In the genomic region with DNA sequence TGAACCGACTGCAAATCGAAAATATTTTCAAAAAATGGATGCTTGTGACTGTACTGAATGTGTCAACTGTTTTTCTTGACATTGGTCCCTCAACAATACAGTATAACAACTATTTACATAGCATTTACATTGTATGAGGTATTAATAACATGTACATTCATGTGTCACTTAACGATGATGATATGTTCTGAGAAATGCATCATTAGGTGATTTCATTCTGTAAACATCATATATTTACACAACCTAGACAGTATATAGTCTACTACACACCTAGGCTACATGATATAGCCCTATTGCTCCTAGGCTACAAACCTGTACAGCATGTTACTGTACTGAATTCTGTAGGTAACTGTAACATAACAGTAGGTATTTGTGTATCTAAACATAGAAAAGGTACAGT, we compare ENCODE assay signal across 13 cellular contexts. TPM values are rescaled to one million over a fixed set of nuclear protein-coding genes. Genes with fewer than 3 reads are reported as not detected.
A peak's percentile ranks its signal among the peaks of the same experiment; 100 is the strongest.
DNase-seq lines count a peak whose midpoint lies in the region; FAIRE-seq and TF ChIP-seq lines count a peak whose summit lies in the region.
"Had no signal": no experiment of that assay in that cellular context is flagged by ENCODE, and none has a peak within 500 bp of the region (broad histone marks: within the 10 kb centered on the region; RNA-seq: fewer than 3 reads in every experiment).

No MANE protein-coding gene starts in this region.

- no peak overlapping the region for H2AK5ac ChIP-seq in mesendoderm (ENCODE audit: low read length)

- no peak overlapping the region for H3K4me3 ChIP-seq in GM23248
- H3K4me3 ChIP-seq in astrocyte (ENCODE audit: insufficient read depth, low read depth, low read length), result no peak overlapping the region
- H3K4me3 ChIP-seq in mesendoderm (ENCODE audit: low read length), result no peak overlapping the region
- H3K4me3 ChIP-seq: HAP-1 had no signal

- no peaks in the 10 kb centered on the region for H3K79me1 ChIP-seq in mesendoderm (ENCODE audit: low read length)

- H4K20me1 ChIP-seq in GM23248 (ENCODE audit: insufficient read depth), result 0 out of 2 replicates have a peak, but pooled peaks cover 3% of the 10 kb centered on the region
- H4K20me1 ChIP-seq in astrocyte (ENCODE audit: insufficient read depth, low read length), result peaks cover 4% of the 10 kb centered on the region

- H3K9me2 ChIP-seq in GM23248 (ENCODE audit: insufficient read depth), result no peaks in the 10 kb centered on the region

- H3K4me3 Mint-ChIP-seq in astrocyte (ENCODE audit: unreplicated experiment), result no peak overlapping the region
- H3K4me3 Mint-ChIP-seq: CD14-positive monocyte; CD8-positive, alpha-beta T cell had no signal

- H3K27ac Mint-ChIP-seq in astrocyte (ENCODE audit: unreplicated experiment), result no peak overlapping the region
- H3K27ac Mint-ChIP-seq: CD14-positive monocyte; CD8-positive, alpha-beta T cell had no signal

- H3K27me3 ChIP-seq in GM23248 (replicated peaks; ENCODE audit: insufficient read depth), result no peaks in the 10 kb centered on the region
- H3K27me3 ChIP-seq in astrocyte (ENCODE audit: insufficient read depth, low read length), result no peaks in the 10 kb centered on the region
- no peaks in the 10 kb centered on the region for H3K27me3 ChIP-seq in mesendoderm (ENCODE audit: insufficient read depth, low read length, poor library complexity)

- no peak overlapping the region for H3K9ac ChIP-seq in GM23248
- H3K9ac ChIP-seq in astrocyte (ENCODE audit: low read length), result no peak overlapping the region
- no peak overlapping the region for H3K9ac ChIP-seq in mesendoderm (ENCODE audit: low read length)

- H2AFZ ChIP-seq in GM23248, result no peak overlapping the region
- H2AFZ ChIP-seq in astrocyte (ENCODE audit: low read depth, low read length), result no peak overlapping the region

- H3K36me3 Mint-ChIP-seq in astrocyte (ENCODE audit: low read depth, unreplicated experiment), result peaks cover 13% of the 10 kb centered on the region

- H3K79me2 ChIP-seq in GM23248 (ENCODE audit: insufficient read depth) (peaks cover 45% of the 10 kb centered on the region), astrocyte (ENCODE audit: insufficient read depth, low read length) (peaks cover 4% of the 10 kb centered on the region), mesendoderm (ENCODE audit: control insufficient read depth, insufficient read depth, low read length) (no peaks in the 10 kb centered on the region)

- no peak overlapping the region for H2BK5ac ChIP-seq in mesendoderm (ENCODE audit: low read length)

- DNase-seq in D721Med (ENCODE audit: insufficient read length, low spot score) (no peak), GM23248 (no peak), astrocyte (ENCODE audit: low read depth) (no peak), epithelial cell of prostate (ENCODE audit: low read depth, low spot score) (no peak), hippocampal formation (lab: John Stamatoyannopoulos, UW) (no peak), mesendoderm (no peak), hypothalamus (lab: John Stamatoyannopoulos, UW) (no peak)
- DNase-seq in central memory CD4-positive, alpha-beta T cell, result no peak
- DNase-seq: CD8-positive, alpha-beta T cell; COR-L47 had no signal

- WGBS in GM23248 (ENCODE audit: low coverage in 1 of 2, low lambda C conversion rate in 2 of 2, missing lambda C conversion rate in 2 of 2), 2 experiments, result 79 to 81% methylated on average over 3 of the region's 3 CpGs
- no CpG with 5 or more reads among the region's 3 CpGs for WGBS in mesendoderm (ENCODE audit: extremely low coverage, insufficient coverage, low lambda C conversion rate)

- H3K36me3 ChIP-seq in GM23248 (ENCODE audit: low read depth) (peaks cover 70% of the 10 kb centered on the region), astrocyte (ENCODE audit: insufficient read depth, low read length) (peaks cover 26% of the 10 kb centered on the region), mesendoderm (ENCODE audit: control insufficient read depth, insufficient read depth, low read length) (no peaks in the 10 kb centered on the region)
- H3K36me3 ChIP-seq: HAP-1 had no signal

- no peak overlapping the region for H3K23ac ChIP-seq in mesendoderm (ENCODE audit: low read length)

- no peak overlapping the region for H2BK15ac ChIP-seq in mesendoderm (replicated peaks; ENCODE audit: low read depth)

- no peaks in the 10 kb centered on the region for H3K9me3 Mint-ChIP-seq in astrocyte (ENCODE audit: unreplicated experiment)
- H3K9me3 Mint-ChIP-seq: CD8-positive, alpha-beta T cell had no signal

- peaks cover 92% of the 10 kb centered on the region for H3F3A ChIP-seq in GM23248 (ENCODE audit: insufficient read depth)

- no peak overlapping the region for H3K4ac ChIP-seq in mesendoderm (ENCODE audit: low read depth, low read length)

- no peaks in the 10 kb centered on the region for H3K27me3 Mint-ChIP-seq in astrocyte (ENCODE audit: low read depth, unreplicated experiment)

- peaks cover 9% of the 10 kb centered on the region for H3K4me1 Mint-ChIP-seq in astrocyte (ENCODE audit: low read depth, unreplicated experiment)
- H3K4me1 Mint-ChIP-seq: CD14-positive monocyte had no signal

- peaks cover 63% of the 10 kb centered on the region for H3K4me1 ChIP-seq in GM23248 (ENCODE audit: insufficient read depth)
- no peaks in the 10 kb centered on the region for H3K4me1 ChIP-seq in astrocyte (ENCODE audit: insufficient read depth, low read length)
- H3K4me1 ChIP-seq in mesendoderm (ENCODE audit: control insufficient read depth, low read depth, low read length), result no peaks in the 10 kb centered on the region

- no peak overlapping the region for H4K5ac ChIP-seq in mesendoderm (ENCODE audit: low read length)

- no peak overlapping the region for H3K56ac ChIP-seq in mesendoderm (ENCODE audit: low read length)

- TF ChIP-seq CTCF in D721Med (IDR thresholded peaks at IDR 0.05; ENCODE audit: insufficient read depth, missing control alignments) (no peak), astrocyte (IDR thresholded peaks at IDR 0.05; ENCODE audit: insufficient read depth, low read depth, low read length) (no peak)

- no peak overlapping the region for H4K8ac ChIP-seq in mesendoderm (ENCODE audit: low read depth, low read length)

- H2BK120ac ChIP-seq in mesendoderm (ENCODE audit: low read depth, low read length), result no peak overlapping the region

- H3K9me3 ChIP-seq in GM23248 (ENCODE audit: low read depth) (no peaks in the 10 kb centered on the region), astrocyte (ENCODE audit: insufficient read depth, low read depth, low read length) (no peaks in the 10 kb centered on the region)
- H3K9me3 ChIP-seq: HAP-1 had no signal

- FAIRE-seq in D721Med (lab: Jason Lieb, UNC) (peak; percentile 60), astrocyte (lab: Jason Lieb, UNC) (peak; percentile 52)
- FAIRE-seq: H1 had no signal

- in situ Hi-C loops in GM23248 (cut with MboI), result no loop called here

- H3K4me2 ChIP-seq in GM23248 (ENCODE audit: unreplicated experiment) (peak overlapping the region; percentile 15), astrocyte (ENCODE audit: low read length) (no peak overlapping the region), mesendoderm (ENCODE audit: low read length) (no peak overlapping the region)

- H3K18ac ChIP-seq in mesendoderm (ENCODE audit: low read length), result no peak overlapping the region

- H3K27ac ChIP-seq in GM23248, result peak overlapping the region; percentile 75
- H3K27ac ChIP-seq in astrocyte (ENCODE audit: low read depth, low read length), result no peak overlapping the region
- H3K27ac ChIP-seq in epithelial cell of prostate, result peak overlapping the region; percentile 8
- no peak overlapping the region for H3K27ac ChIP-seq in mesendoderm (ENCODE audit: low read depth, low read length)

RNA-seq across cellular contexts. Expression of a gene that starts 39.7 kb away (rescaled TPM):
- 14.6 and 15.7 TPM in 2 replicates for total RNA-seq in GM23248 (2014; rRNA removed; shearing (Covaris generic))
- polyA plus RNA-seq in GM23248 (2016; fragmentation: Nextera tagmentation; extraction: Ambion mirVana), result 9.4 and 10.1 TPM in 2 replicates
- 11.8 and 13.3 TPM in 2 replicates for total RNA-seq in astrocyte
- polyA plus RNA-seq in mesendoderm (2013, experiment 1 of 2), result 18.0 TPM
- polyA plus RNA-seq in mesendoderm (2013, experiment 2 of 2), result 21.0 TPM

Comparison
In these comparisons a context has a peak if more than half of its experiments do, and no peak if none do; other contexts are left out.
1. H3K27ac ChIP-seq: peak in GM23248 (single experiment) and epithelial cell of prostate (single experiment); none in astrocyte (single experiment) and mesendoderm (single experiment).